In the genomic region with DNA sequence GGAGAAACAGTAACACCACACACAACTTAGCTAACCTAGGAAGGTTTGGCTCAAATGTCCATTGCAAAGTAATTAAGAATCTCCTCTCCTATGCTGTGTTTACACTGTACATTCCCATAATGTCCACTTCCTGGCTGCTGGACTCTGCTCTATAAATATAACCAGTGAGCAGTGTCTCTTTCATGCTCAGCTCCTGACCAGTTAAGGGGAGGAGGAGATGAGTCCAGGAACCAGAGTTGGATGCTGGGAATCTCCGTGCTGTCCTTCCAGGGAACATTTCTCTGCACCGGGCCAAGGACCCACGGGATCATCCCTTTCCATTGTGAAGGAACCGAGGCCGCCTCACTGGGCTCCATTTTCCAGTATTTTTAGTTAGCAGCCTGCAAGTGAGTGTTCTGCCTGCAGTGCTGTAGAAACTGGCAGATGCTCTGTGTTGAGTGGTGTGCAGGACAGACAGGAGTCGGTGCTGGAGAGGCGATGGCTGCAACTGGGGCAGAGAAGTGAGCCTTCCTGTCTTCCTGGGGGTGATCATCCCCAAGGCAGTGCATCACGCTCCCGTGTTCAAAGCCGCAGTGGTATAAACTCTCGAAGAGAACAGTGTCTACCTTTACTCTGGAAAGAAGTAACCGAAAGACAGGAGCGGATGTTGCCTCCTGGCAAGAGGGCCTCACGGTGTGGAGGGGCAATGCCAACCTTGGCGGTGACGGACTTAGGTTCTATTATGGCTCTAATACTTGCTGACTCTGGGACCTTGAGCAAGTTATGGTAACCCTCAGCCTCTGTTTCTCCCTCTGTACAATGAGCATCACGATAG, we compare ENCODE assay signal across 1 cellular context.
TF ChIP-seq lines count a peak whose summit lies in the region.

No MANE protein-coding gene starts in this region.

TF ChIP-seq in HepG2, 621 proteins besides CTCF, POLR2A, EP300 and RAD21 (continued from another document and continues in another):
- TF ChIP-seq, protein P1, sequence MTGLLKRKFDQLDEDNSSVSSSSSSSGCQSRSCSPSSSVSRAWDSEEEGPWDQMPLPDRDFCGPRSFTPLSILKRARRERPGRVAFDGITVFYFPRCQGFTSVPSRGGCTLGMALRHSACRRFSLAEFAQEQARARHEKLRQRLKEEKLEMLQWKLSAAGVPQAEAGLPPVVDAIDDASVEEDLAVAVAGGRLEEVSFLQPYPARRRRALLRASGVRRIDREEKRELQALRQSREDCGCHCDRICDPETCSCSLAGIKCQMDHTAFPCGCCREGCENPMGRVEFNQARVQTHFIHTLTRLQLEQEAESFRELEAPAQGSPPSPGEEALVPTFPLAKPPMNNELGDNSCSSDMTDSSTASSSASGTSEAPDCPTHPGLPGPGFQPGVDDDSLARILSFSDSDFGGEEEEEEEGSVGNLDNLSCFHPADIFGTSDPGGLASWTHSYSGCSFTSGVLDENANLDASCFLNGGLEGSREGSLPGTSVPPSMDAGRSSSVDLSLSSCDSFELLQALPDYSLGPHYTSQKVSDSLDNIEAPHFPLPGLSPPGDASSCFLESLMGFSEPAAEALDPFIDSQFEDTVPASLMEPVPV (CRISPR knock-in tag; IDR thresholded peaks at IDR 0.05): 0 out of 2 replicates have a peak, but pooled peaks have one; percentile 42
- no peak; the same call in 1 of the 2 replicates for TF ChIP-seq REPIN1 (CRISPR knock-in tag; IDR thresholded peaks at IDR 0.05; ENCODE audit: borderline replicate concordance, low read depth)
- TF ChIP-seq, protein P2, sequence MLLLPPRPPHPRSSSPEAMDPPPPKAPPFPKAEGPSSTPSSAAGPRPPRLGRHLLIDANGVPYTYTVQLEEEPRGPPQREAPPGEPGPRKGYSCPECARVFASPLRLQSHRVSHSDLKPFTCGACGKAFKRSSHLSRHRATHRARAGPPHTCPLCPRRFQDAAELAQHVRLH (CRISPR knock-in tag; IDR thresholded peaks at IDR 0.05; ENCODE audit: borderline replicate concordance, low read depth): peak; percentile 31; the same call in 1 of the 2 replicates
- no peak for TF ChIP-seq TCF12 (IDR thresholded peaks at IDR 0.05)
- no peak for TF ChIP-seq TCF12 (CRISPR knock-in tag; IDR thresholded peaks at IDR 0.05)
- TF ChIP-seq ZFP1 (CRISPR knock-in tag; IDR thresholded peaks at IDR 0.05): peak; percentile 85
- TF ChIP-seq, protein P3, sequence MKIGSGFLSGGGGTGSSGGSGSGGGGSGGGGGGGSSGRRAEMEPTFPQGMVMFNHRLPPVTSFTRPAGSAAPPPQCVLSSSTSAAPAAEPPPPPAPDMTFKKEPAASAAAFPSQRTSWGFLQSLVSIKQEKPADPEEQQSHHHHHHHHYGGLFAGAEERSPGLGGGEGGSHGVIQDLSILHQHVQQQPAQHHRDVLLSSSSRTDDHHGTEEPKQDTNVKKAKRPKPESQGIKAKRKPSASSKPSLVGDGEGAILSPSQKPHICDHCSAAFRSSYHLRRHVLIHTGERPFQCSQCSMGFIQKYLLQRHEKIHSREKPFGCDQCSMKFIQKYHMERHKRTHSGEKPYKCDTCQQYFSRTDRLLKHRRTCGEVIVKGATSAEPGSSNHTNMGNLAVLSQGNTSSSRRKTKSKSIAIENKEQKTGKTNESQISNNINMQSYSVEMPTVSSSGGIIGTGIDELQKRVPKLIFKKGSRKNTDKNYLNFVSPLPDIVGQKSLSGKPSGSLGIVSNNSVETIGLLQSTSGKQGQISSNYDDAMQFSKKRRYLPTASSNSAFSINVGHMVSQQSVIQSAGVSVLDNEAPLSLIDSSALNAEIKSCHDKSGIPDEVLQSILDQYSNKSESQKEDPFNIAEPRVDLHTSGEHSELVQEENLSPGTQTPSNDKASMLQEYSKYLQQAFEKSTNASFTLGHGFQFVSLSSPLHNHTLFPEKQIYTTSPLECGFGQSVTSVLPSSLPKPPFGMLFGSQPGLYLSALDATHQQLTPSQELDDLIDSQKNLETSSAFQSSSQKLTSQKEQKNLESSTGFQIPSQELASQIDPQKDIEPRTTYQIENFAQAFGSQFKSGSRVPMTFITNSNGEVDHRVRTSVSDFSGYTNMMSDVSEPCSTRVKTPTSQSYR (CRISPR knock-in tag; IDR thresholded peaks at IDR 0.05; ENCODE audit: borderline replicate concordance): peak; percentile 70; the same call in 1 of the 2 replicates
- no peak for TF ChIP-seq ZEB1 (IDR thresholded peaks at IDR 0.05; ENCODE audit: insufficient replicate concordance, low read depth)
- TF ChIP-seq FLYWCH1 (CRISPR knock-in tag; IDR thresholded peaks at IDR 0.05): no peak
- TF ChIP-seq GPN1 (CRISPR knock-in tag; IDR thresholded peaks at IDR 0.05; ENCODE audit: borderline replicate concordance): no peak
- TF ChIP-seq EHMT2 (IDR thresholded peaks at IDR 0.05; ENCODE audit: borderline replicate concordance, low read depth, low read length): no peak
- TF ChIP-seq, protein P4, sequence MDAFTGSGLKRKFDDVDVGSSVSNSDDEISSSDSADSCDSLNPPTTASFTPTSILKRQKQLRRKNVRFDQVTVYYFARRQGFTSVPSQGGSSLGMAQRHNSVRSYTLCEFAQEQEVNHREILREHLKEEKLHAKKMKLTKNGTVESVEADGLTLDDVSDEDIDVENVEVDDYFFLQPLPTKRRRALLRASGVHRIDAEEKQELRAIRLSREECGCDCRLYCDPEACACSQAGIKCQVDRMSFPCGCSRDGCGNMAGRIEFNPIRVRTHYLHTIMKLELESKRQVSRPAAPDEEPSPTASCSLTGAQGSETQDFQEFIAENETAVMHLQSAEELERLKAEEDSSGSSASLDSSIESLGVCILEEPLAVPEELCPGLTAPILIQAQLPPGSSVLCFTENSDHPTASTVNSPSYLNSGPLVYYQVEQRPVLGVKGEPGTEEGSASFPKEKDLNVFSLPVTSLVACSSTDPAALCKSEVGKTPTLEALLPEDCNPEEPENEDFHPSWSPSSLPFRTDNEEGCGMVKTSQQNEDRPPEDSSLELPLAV (CRISPR knock-in tag; conservative IDR thresholded peaks at IDR 0.05; ENCODE audit: low read depth): no peak
- no peak for TF ChIP-seq HOXA5 (CRISPR knock-in tag; IDR thresholded peaks at IDR 0.05)
- no peak for TF ChIP-seq ZNF17 (CRISPR knock-in tag; IDR thresholded peaks at IDR 0.05)
- TF ChIP-seq, protein P5, sequence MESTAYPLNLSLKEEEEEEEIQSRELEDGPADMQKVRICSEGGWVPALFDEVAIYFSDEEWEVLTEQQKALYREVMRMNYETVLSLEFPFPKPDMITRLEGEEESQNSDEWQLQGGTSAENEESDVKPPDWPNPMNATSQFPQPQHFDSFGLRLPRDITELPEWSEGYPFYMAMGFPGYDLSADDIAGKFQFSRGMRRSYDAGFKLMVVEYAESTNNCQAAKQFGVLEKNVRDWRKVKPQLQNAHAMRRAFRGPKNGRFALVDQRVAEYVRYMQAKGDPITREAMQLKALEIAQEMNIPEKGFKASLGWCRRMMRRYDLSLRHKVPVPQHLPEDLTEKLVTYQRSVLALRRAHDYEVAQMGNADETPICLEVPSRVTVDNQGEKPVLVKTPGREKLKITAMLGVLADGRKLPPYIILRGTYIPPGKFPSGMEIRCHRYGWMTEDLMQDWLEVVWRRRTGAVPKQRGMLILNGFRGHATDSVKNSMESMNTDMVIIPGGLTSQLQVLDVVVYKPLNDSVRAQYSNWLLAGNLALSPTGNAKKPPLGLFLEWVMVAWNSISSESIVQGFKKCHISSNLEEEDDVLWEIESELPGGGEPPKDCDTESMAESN (CRISPR knock-in tag; conservative IDR thresholded peaks at IDR 0.05): no peak
- TF ChIP-seq PITX1 (CRISPR knock-in tag; IDR thresholded peaks at IDR 0.05): peak; percentile 55; the same call in 1 of the 2 replicates
- no peak for TF ChIP-seq CBX2 (IDR thresholded peaks at IDR 0.05; ENCODE audit: low read depth, low read length)
- no peak for TF ChIP-seq CBX2 (CRISPR knock-in tag; IDR thresholded peaks at IDR 0.05; ENCODE audit: low read depth)
- TF ChIP-seq MXI1 (IDR thresholded peaks at IDR 0.05; ENCODE audit: borderline replicate concordance, low read depth, low read length): peak; percentile 39; the same call in 1 of the 3 replicates
- TF ChIP-seq ZNF460 (CRISPR knock-in tag; IDR thresholded peaks at IDR 0.05; ENCODE audit: borderline replicate concordance): no peak
- no peak for TF ChIP-seq JUN (CRISPR knock-in tag; IDR thresholded peaks at IDR 0.05)
- TF ChIP-seq, protein P6, sequence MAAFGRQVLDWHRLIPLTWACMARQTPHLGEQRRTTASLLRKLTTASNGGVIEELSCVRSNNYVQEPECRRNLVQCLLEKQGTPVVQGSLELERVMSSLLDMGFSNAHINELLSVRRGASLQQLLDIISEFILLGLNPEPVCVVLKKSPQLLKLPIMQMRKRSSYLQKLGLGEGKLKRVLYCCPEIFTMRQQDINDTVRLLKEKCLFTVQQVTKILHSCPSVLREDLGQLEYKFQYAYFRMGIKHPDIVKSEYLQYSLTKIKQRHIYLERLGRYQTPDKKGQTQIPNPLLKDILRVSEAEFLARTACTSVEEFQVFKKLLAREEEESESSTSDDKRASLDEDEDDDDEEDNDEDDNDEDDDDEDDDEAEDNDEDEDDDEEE (CRISPR knock-in tag; IDR thresholded peaks at IDR 0.05): no peak
- TF ChIP-seq XBP1 (CRISPR knock-in tag; IDR thresholded peaks at IDR 0.05): no peak
- TF ChIP-seq RNF2 (conservative IDR thresholded peaks at IDR 0.05; ENCODE audit: low read depth): no peak
- peak; percentile 51; the same call in 1 of the 2 replicates for TF ChIP-seq SPEN (CRISPR knock-in tag; IDR thresholded peaks at IDR 0.05; ENCODE audit: low read depth)
- TF ChIP-seq, protein P7, sequence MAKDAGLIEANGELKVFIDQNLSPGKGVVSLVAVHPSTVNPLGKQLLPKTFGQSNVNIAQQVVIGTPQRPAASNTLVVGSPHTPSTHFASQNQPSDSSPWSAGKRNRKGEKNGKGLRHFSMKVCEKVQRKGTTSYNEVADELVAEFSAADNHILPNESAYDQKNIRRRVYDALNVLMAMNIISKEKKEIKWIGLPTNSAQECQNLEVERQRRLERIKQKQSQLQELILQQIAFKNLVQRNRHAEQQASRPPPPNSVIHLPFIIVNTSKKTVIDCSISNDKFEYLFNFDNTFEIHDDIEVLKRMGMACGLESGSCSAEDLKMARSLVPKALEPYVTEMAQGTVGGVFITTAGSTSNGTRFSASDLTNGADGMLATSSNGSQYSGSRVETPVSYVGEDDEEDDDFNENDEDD (CRISPR knock-in tag; IDR thresholded peaks at IDR 0.05; ENCODE audit: borderline replicate concordance): no peak; the same call in 1 of the 2 replicates
- TF ChIP-seq SOX6 (IDR thresholded peaks at IDR 0.05): no peak
- TF ChIP-seq SOX6 (CRISPR knock-in tag; IDR thresholded peaks at IDR 0.05): peak; percentile 83
- peak; percentile 83 for TF ChIP-seq FOXA1 (IDR thresholded peaks at IDR 0.05)
- peak; percentile 94 for TF ChIP-seq FOXA1 (CRISPR knock-in tag; IDR thresholded peaks at IDR 0.05)
- TF ChIP-seq MTF1 (CRISPR knock-in tag; IDR thresholded peaks at IDR 0.05): no peak
- TF ChIP-seq, protein P8, sequence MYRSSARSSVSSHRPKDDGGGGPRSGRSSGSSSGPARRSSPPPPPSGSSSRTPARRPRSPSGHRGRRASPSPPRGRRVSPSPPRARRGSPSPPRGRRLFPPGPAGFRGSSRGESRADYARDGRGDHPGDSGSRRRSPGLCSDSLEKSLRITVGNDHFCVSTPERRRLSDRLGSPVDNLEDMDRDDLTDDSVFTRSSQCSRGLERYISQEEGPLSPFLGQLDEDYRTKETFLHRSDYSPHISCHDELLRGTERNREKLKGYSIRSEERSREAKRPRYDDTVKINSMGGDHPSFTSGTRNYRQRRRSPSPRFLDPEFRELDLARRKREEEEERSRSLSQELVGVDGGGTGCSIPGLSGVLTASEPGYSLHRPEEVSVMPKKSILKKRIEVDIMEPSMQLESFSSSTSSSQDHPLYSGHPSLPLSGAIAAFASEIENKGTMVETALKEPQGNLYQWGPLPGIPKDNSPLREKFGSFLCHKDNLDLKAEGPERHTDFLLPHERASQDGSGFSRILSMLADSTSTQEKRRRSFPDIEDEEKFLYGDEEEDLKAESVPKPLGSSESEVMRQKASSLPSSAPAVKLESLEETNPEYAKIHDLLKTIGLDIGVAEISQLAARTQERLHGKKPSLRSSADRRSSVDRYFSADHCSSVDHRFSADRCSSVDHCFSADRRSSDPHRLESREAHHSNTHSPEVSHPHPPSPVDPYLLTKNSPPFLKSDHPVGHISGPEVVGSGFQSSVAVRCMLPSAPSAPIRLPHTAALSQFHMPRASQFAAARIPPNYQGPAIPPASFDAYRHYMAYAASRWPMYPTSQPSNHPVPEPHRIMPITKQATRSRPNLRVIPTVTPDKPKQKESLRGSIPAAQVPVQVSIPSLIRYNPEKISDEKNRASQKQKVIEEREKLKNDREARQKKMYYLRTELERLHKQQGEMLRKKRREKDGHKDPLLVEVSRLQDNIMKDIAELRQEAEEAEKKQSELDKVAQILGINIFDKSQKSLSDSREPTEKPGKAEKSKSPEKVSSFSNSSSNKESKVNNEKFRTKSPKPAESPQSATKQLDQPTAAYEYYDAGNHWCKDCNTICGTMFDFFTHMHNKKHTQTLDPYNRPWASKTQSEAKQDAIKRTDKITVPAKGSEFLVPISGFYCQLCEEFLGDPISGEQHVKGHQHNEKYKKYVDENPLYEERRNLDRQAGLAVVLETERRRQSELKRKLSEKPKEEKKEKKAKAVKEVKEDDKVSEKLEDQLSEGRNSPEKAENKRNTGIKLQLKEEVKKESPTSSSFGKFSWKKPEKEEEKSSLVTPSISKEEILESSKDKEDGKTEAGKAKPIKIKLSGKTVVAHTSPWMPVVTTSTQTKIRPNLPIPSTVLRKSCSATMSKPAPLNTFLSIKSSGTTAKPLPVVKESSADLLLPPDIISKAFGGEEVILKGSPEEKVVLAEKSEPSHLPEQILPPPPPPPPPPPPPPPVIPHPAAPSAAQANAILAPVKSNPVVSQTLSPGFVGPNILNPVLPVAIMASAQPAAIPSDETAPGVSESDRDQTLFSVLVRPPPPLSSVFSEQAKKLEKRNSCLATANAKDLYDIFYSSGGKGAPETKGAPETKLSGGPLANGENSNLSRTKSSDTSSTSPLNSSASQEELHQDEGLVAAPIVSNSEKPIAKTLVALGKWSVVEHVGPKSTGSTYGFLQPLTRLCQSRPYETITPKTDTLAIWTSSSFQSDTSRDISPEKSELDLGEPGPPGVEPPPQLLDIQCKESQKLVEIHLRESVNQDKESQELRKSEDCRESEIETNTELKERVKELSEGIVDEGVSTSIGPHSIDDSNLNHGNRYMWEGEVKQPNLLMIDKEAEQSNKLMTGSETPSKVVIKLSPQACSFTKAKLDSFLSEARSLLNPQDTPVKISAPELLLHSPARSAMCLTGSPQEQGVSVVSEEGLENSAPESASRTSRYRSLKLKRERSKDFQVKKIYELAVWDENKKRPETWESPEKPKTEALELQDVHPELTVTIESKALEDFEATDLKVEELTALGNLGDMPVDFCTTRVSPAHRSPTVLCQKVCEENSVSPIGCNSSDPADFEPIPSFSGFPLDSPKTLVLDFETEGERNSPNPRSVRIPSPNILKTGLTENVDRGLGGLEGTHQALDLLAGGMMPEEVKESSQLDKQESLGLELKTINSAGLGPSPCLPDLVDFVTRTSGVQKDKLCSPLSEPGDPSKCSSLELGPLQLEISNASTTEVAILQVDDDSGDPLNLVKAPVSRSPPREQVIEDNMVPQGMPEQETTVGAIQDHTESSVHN (CRISPR knock-in tag; IDR thresholded peaks at IDR 0.05): no peak
- TF ChIP-seq FOXP1 (IDR thresholded peaks at IDR 0.05): no peak
- peak; percentile 73; the same call in 1 of the 2 replicates for TF ChIP-seq FOXP1 (CRISPR knock-in tag; IDR thresholded peaks at IDR 0.05)
- TF ChIP-seq NFIC (IDR thresholded peaks at IDR 0.05; ENCODE audit: low read length): peak; percentile 77
- no peak for TF ChIP-seq CC2D1A (CRISPR knock-in tag; IDR thresholded peaks at IDR 0.05)
- TF ChIP-seq PHF21A (CRISPR knock-in tag; IDR thresholded peaks at IDR 0.05): peak; percentile 86
- no peak for TF ChIP-seq ZNF816 (CRISPR knock-in tag; IDR thresholded peaks at IDR 0.05; ENCODE audit: borderline replicate concordance)
- TF ChIP-seq SNRNP70 (IDR thresholded peaks at IDR 0.05; ENCODE audit: low read depth, low read length): no peak
